Comparison of ENCODE assay signal across 11 cellular contexts in genomic region chr4:2712261-2712842, GRCh38. TPM values are rescaled to one million over a fixed set of nuclear protein-coding genes. Genes with fewer than 3 reads are reported as not detected.
DNase-seq lines count a peak whose midpoint lies in the region; ATAC-seq and TF ChIP-seq lines count a peak whose summit lies in the region.
"Had no signal": no experiment of that assay in that cellular context is flagged by ENCODE, and none has a peak within 500 bp of the region (broad histone marks: within the 10 kb centered on the region; RNA-seq: fewer than 3 reads in every experiment).

No MANE protein-coding gene starts in this region.

- H3K4me1 Mint-ChIP-seq in activated naive CD8-positive, alpha-beta T cell treated with anti-CD3 and anti-CD28 coated beads, Interleukin-2, amount 10 ng/mL, durations not matched to agents 7 days and 5 days: peaks cover 13% of the 10 kb centered on the region
- peaks cover 22% of the 10 kb centered on the region for H3K4me1 Mint-ChIP-seq in activated naive CD8-positive, alpha-beta T cell treated with anti-CD3 and anti-CD28 coated beads for 36 hours
- peaks cover 11% of the 10 kb centered on the region for H3K4me1 Mint-ChIP-seq in type B pancreatic cell (ENCODE audit: unreplicated experiment)

- H3K27me3 ChIP-seq in PC-3 (ENCODE audit: low read length): no peaks in the 10 kb centered on the region

- H4K20me1 ChIP-seq in PC-3 (ENCODE audit: low read length): no peaks in the 10 kb centered on the region

- no peaks in the 10 kb centered on the region for H3K9me3 ChIP-seq in PC-3 (ENCODE audit: low read length)

- no peaks in the 10 kb centered on the region for H3K9me2 ChIP-seq in PC-3 (replicated peaks; ENCODE audit: low read length)

- BruUV-seq in PC-3 (replicated peaks; lab: Mats Ljungman, UMichigan): no TSS peak

- H3K9ac ChIP-seq in PC-3 (ENCODE audit: low read length): no peak overlapping the region

- H3K36me3 Mint-ChIP-seq in activated naive CD8-positive, alpha-beta T cell treated with anti-CD3 and anti-CD28 coated beads, Interleukin-2, amount 10 ng/mL, durations not matched to agents 7 days and 5 days: peaks cover 14% of the 10 kb centered on the region
- H3K36me3 Mint-ChIP-seq in activated naive CD8-positive, alpha-beta T cell treated with anti-CD3 and anti-CD28 coated beads for 36 hours: peaks cover 15% of the 10 kb centered on the region
- peaks cover 25% of the 10 kb centered on the region for H3K36me3 Mint-ChIP-seq in type B pancreatic cell

- CTCF ChIA-PET in PC-3 (lab: Charles Lee): no interaction called here

- H3K4me3 ChIP-seq in PC-3 (ENCODE audit: low read length): no peak overlapping the region
- no peak overlapping the region for H3K4me3 ChIP-seq in fibroblast of the aortic adventitia (ENCODE audit: low read depth, low read length)

- no peaks in the 10 kb centered on the region for H3K27me3 Mint-ChIP-seq in activated naive CD8-positive, alpha-beta T cell treated with anti-CD3 and anti-CD28 coated beads, Interleukin-2, amount 10 ng/mL, durations not matched to agents 7 days and 5 days
- H3K27me3 Mint-ChIP-seq in activated naive CD8-positive, alpha-beta T cell treated with anti-CD3 and anti-CD28 coated beads for 36 hours: no peaks in the 10 kb centered on the region
- H3K27me3 Mint-ChIP-seq in type B pancreatic cell: no peaks in the 10 kb centered on the region

- ATAC-seq in activated naive CD8-positive, alpha-beta T cell treated with anti-CD3 and anti-CD28 coated beads, Interleukin-2, amount 10 ng/mL, durations not matched to agents 7 days and 5 days (ENCODE audit: low read depth): no peak
- no peak for ATAC-seq in PC-3
- no peak for ATAC-seq in HG03280 (IDR thresholded peaks at IDR 0.05; ENCODE audit: unreplicated experiment)

- H3K9me3 Mint-ChIP-seq in activated naive CD8-positive, alpha-beta T cell treated with anti-CD3 and anti-CD28 coated beads, Interleukin-2, amount 10 ng/mL, durations not matched to agents 7 days and 5 days: no peaks in the 10 kb centered on the region
- H3K9me3 Mint-ChIP-seq in activated naive CD8-positive, alpha-beta T cell treated with anti-CD3 and anti-CD28 coated beads for 36 hours: peaks cover 2% of the 10 kb centered on the region
- H3K9me3 Mint-ChIP-seq in type B pancreatic cell: no peaks in the 10 kb centered on the region

- H3K79me2 ChIP-seq in PC-3 (ENCODE audit: low read length): no peaks in the 10 kb centered on the region

- H3K4me3 Mint-ChIP-seq in activated naive CD8-positive, alpha-beta T cell treated with anti-CD3 and anti-CD28 coated beads, Interleukin-2, amount 10 ng/mL, durations not matched to agents 7 days and 5 days: no peak overlapping the region
- H3K4me3 Mint-ChIP-seq in activated naive CD8-positive, alpha-beta T cell treated with anti-CD3 and anti-CD28 coated beads for 36 hours: no peak overlapping the region
- H3K4me3 Mint-ChIP-seq in type B pancreatic cell: no peak overlapping the region

- H3F3A ChIP-seq in PC-3 (ENCODE audit: low read length, unreplicated experiment): no peaks in the 10 kb centered on the region

- H3K4me2 ChIP-seq in PC-3 (ENCODE audit: low read length): no peak overlapping the region

- intact Hi-C loops in PC-3 (cut with micrococcal nuclease): no loop called here

- H3K27ac ChIP-seq in PC-3 (ENCODE audit: low read length): no peak overlapping the region

- TF ChIP-seq CTCF in PC-3 (conservative IDR thresholded peaks at IDR 0.05; ENCODE audit: low read depth, low read length) (peak; percentile 48), fibroblast of the aortic adventitia (IDR thresholded peaks at IDR 0.05; ENCODE audit: insufficient read depth, low read length) (peak; percentile 8), type B pancreatic cell (conservative IDR thresholded peaks at IDR 0.05) (peak; percentile 65)

- peak overlapping the region; percentile 0 for H3K27ac Mint-ChIP-seq in activated naive CD8-positive, alpha-beta T cell treated with anti-CD3 and anti-CD28 coated beads, Interleukin-2, amount 10 ng/mL, durations not matched to agents 7 days and 5 days
- no peak overlapping the region for H3K27ac Mint-ChIP-seq in activated naive CD8-positive, alpha-beta T cell treated with anti-CD3 and anti-CD28 coated beads for 36 hours
- no peak overlapping the region for H3K27ac Mint-ChIP-seq in type B pancreatic cell

- no peak overlapping the region for H2AFZ ChIP-seq in PC-3 (ENCODE audit: low read length)

- POLR2A ChIA-PET in activated naive CD8-positive, alpha-beta T cell treated with anti-CD3 and anti-CD28 coated beads, Interleukin-2, amount 10 ng/mL, durations not matched to agents 7 days and 5 days (lab: Charles Lee): no interaction called here
- POLR2A ChIA-PET in PC-3 (lab: Charles Lee; ENCODE audit: unreplicated experiment): no interaction called here

- H3K4me1 ChIP-seq in PC-3 (ENCODE audit: insufficient read depth, low read length): no peaks in the 10 kb centered on the region

- no peak for DNase-seq in activated naive CD8-positive, alpha-beta T cell treated with anti-CD3 and anti-CD28 coated beads, Interleukin-2, amount 10 ng/mL, durations not matched to agents 7 days and 5 days
- no peak for DNase-seq in activated naive CD8-positive, alpha-beta T cell treated with anti-CD3 and anti-CD28 coated beads for 36 hours
- DNase-seq in PC-3 (no peak), fibroblast of the aortic adventitia (ENCODE audit: low read depth) (peak; percentile 7), type B pancreatic cell (ENCODE audit: extremely low spot score, unreplicated experiment) (no peak), germinal center (ENCODE audit: low spot score) (no peak)
- no peak for DNase-seq in effector CD4-positive, alpha-beta T cell
- DNase-seq: activated CD8-positive, alpha-beta memory T cell treated with anti-CD3 and anti-CD28 coated beads for 24 hours; Calu3; NCI-H510A had no signal

- H3K36me3 ChIP-seq in PC-3 (ENCODE audit: low read depth, low read length): no peaks in the 10 kb centered on the region; the same call in 1 of the 2 replicates

RNA-seq across cellular contexts. Expression of gene TNIP2, which starts 43.8 kb away (rescaled TPM):
- total RNA-seq in activated naive CD8-positive, alpha-beta T cell treated with anti-CD3 and anti-CD28 coated beads, Interleukin-2, amount 10 ng/mL, durations not matched to agents 7 days and 5 days: 10 to 100 TPM; 47.0 to 50.0 TPM
- 10 to 100 TPM; 50.0 to 50.3 TPM for total RNA-seq in activated naive CD8-positive, alpha-beta T cell treated with anti-CD3 and anti-CD28 coated beads for 36 hours
- total RNA-seq in PC-3 (2014; rRNA removed) (56.5 and 77.8 TPM in 2 replicates), fibroblast of the aortic adventitia (ENCODE audit: low replicate concordance) (31.5 and 65.7 TPM in 2 replicates), type B pancreatic cell (ENCODE audit: low replicate concordance) (25.3 and 26.1 TPM in 2 replicates)

Comparison
In these comparisons a context has a peak if more than half of its experiments do, and no peak if none do; other contexts are left out.
1. CTCF ChIP-seq: peak in every context shown above with its lines; median percentile 65 in type B pancreatic cell; 48 in PC-3; 8 in fibroblast of the aortic adventitia.